In genomic region chr16:24073321-24073720, GRCh38 we compare ENCODE assay signal across 17 cellular contexts.
DNase-seq lines count a peak whose midpoint lies in the region; ATAC-seq, FAIRE-seq and TF ChIP-seq lines count a peak whose summit lies in the region.
"Had no signal": no experiment of that assay in that cellular context is flagged by ENCODE, and none has a peak within 500 bp of the region (broad histone marks: within the 10 kb centered on the region; RNA-seq: fewer than 3 reads in every experiment).

No MANE protein-coding gene starts in this region.

- no peaks in the 10 kb centered on the region for H3K36me3 ChIP-seq in gastroesophageal sphincter

- H3K27ac Mint-ChIP-seq in activated T-cell treated with anti-CD3 and anti-CD28 coated beads, Interleukin-2, amount 50 U/mL, for 72 hours: peak overlapping the region; percentile 75
- H3K27ac Mint-ChIP-seq in activated naive CD8-positive, alpha-beta T cell treated with anti-CD3 and anti-CD28 coated beads for 36 hours: peak overlapping the region; percentile 40
- peak overlapping the region; percentile 84 for H3K27ac Mint-ChIP-seq in stimulated activated effector memory CD8-positive, alpha-beta T cell treated with anti-CD3 and anti-CD28 coated beads, Interleukin-12 subunit alpha, Interleukin-12 subunit beta, amount 100 ng/mL, for 72 hours
- H3K27ac Mint-ChIP-seq: HFFc6 had no signal

- ATAC-seq in activated T-cell treated with anti-CD3 and anti-CD28 coated beads, Interleukin-2, amount 50 U/mL, for 72 hours (replicated peaks in 1 of 2): no peak
- no peak for ATAC-seq in stimulated activated effector memory CD8-positive, alpha-beta T cell treated with anti-CD3 and anti-CD28 coated beads, Interleukin-12 subunit alpha, Interleukin-12 subunit beta, amount 100 ng/mL, for 72 hours
- ATAC-seq in gastroesophageal sphincter: no peak
- ATAC-seq: K562 had no signal

- no peak overlapping the region for H3K27ac ChIP-seq in gastroesophageal sphincter
- H3K27ac ChIP-seq: PC-9 had no signal

- H3K4me1 ChIP-seq in gastroesophageal sphincter: no peaks in the 10 kb centered on the region

- 83 to 93% methylated on average over 7 to 8 of the region's 8 CpGs for WGBS in gastroesophageal sphincter (ENCODE audit: low coverage in 1 of 2), 2 donors

- H3K4me3 Mint-ChIP-seq in activated T-cell treated with anti-CD3 and anti-CD28 coated beads, Interleukin-2, amount 50 U/mL, for 72 hours: no peak overlapping the region
- no peak overlapping the region for H3K4me3 Mint-ChIP-seq in activated naive CD8-positive, alpha-beta T cell treated with anti-CD3 and anti-CD28 coated beads for 36 hours
- no peak overlapping the region for H3K4me3 Mint-ChIP-seq in stimulated activated effector memory CD8-positive, alpha-beta T cell treated with anti-CD3 and anti-CD28 coated beads, Interleukin-12 subunit alpha, Interleukin-12 subunit beta, amount 100 ng/mL, for 72 hours
- H3K4me3 Mint-ChIP-seq: HFFc6 had no signal

- peaks cover 37% of the 10 kb centered on the region for H3K4me1 Mint-ChIP-seq in activated T-cell treated with anti-CD3 and anti-CD28 coated beads, Interleukin-2, amount 50 U/mL, for 72 hours (ENCODE audit: low read depth)
- peaks cover 31% of the 10 kb centered on the region for H3K4me1 Mint-ChIP-seq in activated naive CD8-positive, alpha-beta T cell treated with anti-CD3 and anti-CD28 coated beads for 36 hours
- peaks cover 64% of the 10 kb centered on the region for H3K4me1 Mint-ChIP-seq in stimulated activated effector memory CD8-positive, alpha-beta T cell treated with anti-CD3 and anti-CD28 coated beads, Interleukin-12 subunit alpha, Interleukin-12 subunit beta, amount 100 ng/mL, for 72 hours

- H3K9me3 ChIP-seq in gastroesophageal sphincter: no peaks in the 10 kb centered on the region

- H3K27me3 Mint-ChIP-seq in activated T-cell treated with anti-CD3 and anti-CD28 coated beads, Interleukin-2, amount 50 U/mL, for 72 hours (ENCODE audit: low read depth): no peaks in the 10 kb centered on the region
- H3K27me3 Mint-ChIP-seq in activated naive CD8-positive, alpha-beta T cell treated with anti-CD3 and anti-CD28 coated beads for 36 hours: no peaks in the 10 kb centered on the region

- no peak for DNase-seq in activated T-cell treated with anti-CD3 and anti-CD28 coated beads, Interleukin-2, amount 50 U/mL, for 72 hours
- DNase-seq in activated T-cell treated with anti-CD3 and anti-CD28 coated beads, Interleukin-2, amount 50 U/mL, for 1 hour: no peak
- DNase-seq in GM12891 (ENCODE audit: insufficient read length, low spot score) (no peak), RKO (ENCODE audit: low spot score) (no peak), foreskin melanocyte (no peak)
- no peak for DNase-seq in activated naive CD8-positive, alpha-beta T cell treated with anti-CD3 and anti-CD28 coated beads for 36 hours
- peak in 1 of 2 donors; percentile 13 for DNase-seq in stimulated activated effector memory CD8-positive, alpha-beta T cell treated with anti-CD3 and anti-CD28 coated beads, Interleukin-12 subunit alpha, Interleukin-12 subunit beta, amount 100 ng/mL, for 72 hours (ENCODE audit: low spot score in 2 of 2)
- DNase-seq: C1 segment of cervical spinal cord, HFFc6, MV-4-11, NCI-H1417, NCI-H187 treated with DMSO at 0.1 percent for 48 hours, NCI-H345, NCI-H69, PC-9 had no signal

- H3K9me3 Mint-ChIP-seq in activated T-cell treated with anti-CD3 and anti-CD28 coated beads, Interleukin-2, amount 50 U/mL, for 72 hours: peaks cover 0 to 3% of the 10 kb centered on the region in 2 donors
- H3K9me3 Mint-ChIP-seq in activated naive CD8-positive, alpha-beta T cell treated with anti-CD3 and anti-CD28 coated beads for 36 hours: no peaks in the 10 kb centered on the region
- H3K9me3 Mint-ChIP-seq in stimulated activated effector memory CD8-positive, alpha-beta T cell treated with anti-CD3 and anti-CD28 coated beads, Interleukin-12 subunit alpha, Interleukin-12 subunit beta, amount 100 ng/mL, for 72 hours: no peaks in the 10 kb centered on the region

- no peaks in the 10 kb centered on the region for H3K27me3 ChIP-seq in gastroesophageal sphincter

- H3K4me3 ChIP-seq in gastroesophageal sphincter: no peak overlapping the region
- H3K4me3 ChIP-seq: K562, PC-9 had no signal

- H3K36me3 Mint-ChIP-seq in activated T-cell treated with anti-CD3 and anti-CD28 coated beads, Interleukin-2, amount 50 U/mL, for 72 hours (ENCODE audit: insufficient read depth in 2 of 2): no peaks in the 10 kb centered on the region
- peaks cover 12% of the 10 kb centered on the region for H3K36me3 Mint-ChIP-seq in activated naive CD8-positive, alpha-beta T cell treated with anti-CD3 and anti-CD28 coated beads for 36 hours
- no peaks in the 10 kb centered on the region for H3K36me3 Mint-ChIP-seq in stimulated activated effector memory CD8-positive, alpha-beta T cell treated with anti-CD3 and anti-CD28 coated beads, Interleukin-12 subunit alpha, Interleukin-12 subunit beta, amount 100 ng/mL, for 72 hours

- TF ChIP-seq POLR2A in GM12891 (IDR thresholded peaks at IDR 0.05; ENCODE audit: low read depth, low read length) (no peak), gastroesophageal sphincter (IDR thresholded peaks at IDR 0.05) (no peak)

- TF ChIP-seq EP300 in gastroesophageal sphincter (IDR thresholded peaks at IDR 0.05): no peak

- FAIRE-seq in GM12891 (lab: Jason Lieb, UNC): peak; percentile 76
- FAIRE-seq: K562 had no signal

- no peak for TF ChIP-seq CTCF in gastroesophageal sphincter (IDR thresholded peaks at IDR 0.05)

TF ChIP-seq in GM12891, 5 proteins besides CTCF, POLR2A, EP300 and RAD21:
- TF ChIP-seq PAX5 (IDR thresholded peaks at IDR 0.05; ENCODE audit: insufficient read depth, low read length, severe bottlenecking) (no peak), TAF1 (IDR thresholded peaks at IDR 0.05; ENCODE audit: low read depth, low read length) (no peak), POLR2AphosphoS5 (IDR thresholded peaks at IDR 0.05; ENCODE audit: low read depth, low read length) (no peak), POU2F2 (IDR thresholded peaks at IDR 0.05; ENCODE audit: low read depth, low read length) (no peak), SPI1 (IDR thresholded peaks at IDR 0.05; ENCODE audit: low read depth, low read length) (no peak)
